Comparison of ENCODE assay signal across 8 cellular contexts in the genomic region with DNA sequence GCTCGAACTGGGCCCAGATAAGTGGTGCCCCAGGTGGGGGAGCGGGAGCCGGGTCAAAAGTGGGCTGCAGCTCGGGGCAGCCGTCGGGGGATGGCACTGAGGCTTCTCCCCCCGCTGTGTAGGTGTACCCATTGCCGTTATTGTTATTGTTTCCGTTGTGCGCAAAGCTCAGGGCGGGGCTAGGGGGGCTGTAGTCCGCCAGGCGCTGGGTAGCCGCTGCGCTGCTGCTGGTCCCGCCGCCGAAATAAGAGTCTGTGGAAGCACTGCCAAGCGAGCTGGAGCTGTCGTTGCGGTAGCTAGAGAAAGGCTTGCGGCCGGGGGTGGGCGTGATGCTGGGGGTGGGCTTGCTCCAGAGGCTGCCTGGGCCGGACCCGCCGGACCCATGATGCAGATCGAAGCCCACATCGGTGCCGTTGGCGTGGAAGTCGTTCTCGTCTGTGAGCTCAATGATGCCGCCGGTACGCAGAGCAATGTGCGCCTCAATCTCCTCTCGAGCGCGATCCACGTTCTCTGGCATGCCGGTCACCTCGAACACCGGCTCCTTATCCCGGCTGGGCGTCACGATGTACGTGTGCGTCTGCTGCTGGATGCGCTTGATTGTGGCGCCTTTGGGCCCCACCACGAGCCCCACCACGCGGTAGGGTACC. TPM values are rescaled to one million over a fixed set of nuclear protein-coding genes. Genes with fewer than 3 reads are reported as not detected.
DNase-seq lines count a peak whose midpoint lies in the region; ATAC-seq and TF ChIP-seq lines count a peak whose summit lies in the region.

No MANE protein-coding gene starts in this region.

- H3K4me1 Mint-ChIP-seq in HFFc6 (ENCODE audit: low read depth): peaks cover 16% of the 10 kb centered on the region
- peaks cover 7% of the 10 kb centered on the region for H3K4me1 Mint-ChIP-seq in activated naive CD8-positive, alpha-beta T cell treated with anti-CD3 and anti-CD28 coated beads for 36 hours
- peaks cover 19% of the 10 kb centered on the region for H3K4me1 Mint-ChIP-seq in stimulated activated memory B cell treated with anti-CD40 and anti-IgM and Interleukin-4, amounts not matched to agents 10 μg/mL and 1 μg/mL and 100 μg/mL, for 72 hours

- TF ChIP-seq CTCF in HFFc6 (IDR thresholded peaks at IDR 0.05): no peak

- no peak for ATAC-seq in stimulated activated memory B cell treated with anti-CD40 and anti-IgM and Interleukin-4, amounts not matched to agents 10 μg/mL and 1 μg/mL and 100 μg/mL, for 72 hours
- no peak for ATAC-seq in GM21723 (IDR thresholded peaks at IDR 0.05; ENCODE audit: unreplicated experiment)
- ATAC-seq in GM21526 (IDR thresholded peaks at IDR 0.05; ENCODE audit: low FRiP score, unreplicated experiment): no peak

- no peaks in the 10 kb centered on the region for H3K9me3 Mint-ChIP-seq in HFFc6
- H3K9me3 Mint-ChIP-seq in activated naive CD8-positive, alpha-beta T cell treated with anti-CD3 and anti-CD28 coated beads for 36 hours: no peaks in the 10 kb centered on the region
- H3K9me3 Mint-ChIP-seq in stimulated activated memory B cell treated with anti-CD40 and anti-IgM and Interleukin-4, amounts not matched to agents 10 μg/mL and 1 μg/mL and 100 μg/mL, for 72 hours: peaks cover 2% of the 10 kb centered on the region

- H3K27me3 Mint-ChIP-seq in HFFc6 (ENCODE audit: insufficient read depth): peaks cover 15% of the 10 kb centered on the region
- peaks cover 32% of the 10 kb centered on the region for H3K27me3 Mint-ChIP-seq in activated naive CD8-positive, alpha-beta T cell treated with anti-CD3 and anti-CD28 coated beads for 36 hours
- H3K27me3 Mint-ChIP-seq in stimulated activated memory B cell treated with anti-CD40 and anti-IgM and Interleukin-4, amounts not matched to agents 10 μg/mL and 1 μg/mL and 100 μg/mL, for 72 hours: peaks cover 39% of the 10 kb centered on the region

- peak overlapping the region; percentile 82 for H3K27ac Mint-ChIP-seq in HFFc6
- H3K27ac Mint-ChIP-seq in activated naive CD8-positive, alpha-beta T cell treated with anti-CD3 and anti-CD28 coated beads for 36 hours: no peak overlapping the region
- H3K27ac Mint-ChIP-seq in stimulated activated memory B cell treated with anti-CD40 and anti-IgM and Interleukin-4, amounts not matched to agents 10 μg/mL and 1 μg/mL and 100 μg/mL, for 72 hours: no peak overlapping the region

- DNase-seq in HFFc6 (peak; percentile 6), SIG-M5 treated with dmso at 0.1 percent for 504 hours (lab: John Stamatoyannopoulos, UW; ENCODE audit: unreplicated experiment) (no peak), DMS 273 treated with DMSO at 0.1 percent for 48 hours (lab: John Stamatoyannopoulos, UW) (no peak)
- no peak for DNase-seq in activated naive CD8-positive, alpha-beta T cell treated with anti-CD3 and anti-CD28 coated beads for 36 hours

- peak overlapping the region; percentile 81 for H3K4me3 ChIP-seq in iPS-11a (ENCODE audit: low read depth, low read length)

- H3K36me3 Mint-ChIP-seq in HFFc6 (ENCODE audit: low read depth): 0 out of 2 replicates have a peak, but pooled peaks cover 4% of the 10 kb centered on the region
- H3K36me3 Mint-ChIP-seq in activated naive CD8-positive, alpha-beta T cell treated with anti-CD3 and anti-CD28 coated beads for 36 hours: no peaks in the 10 kb centered on the region
- H3K36me3 Mint-ChIP-seq in stimulated activated memory B cell treated with anti-CD40 and anti-IgM and Interleukin-4, amounts not matched to agents 10 μg/mL and 1 μg/mL and 100 μg/mL, for 72 hours: peaks cover 5% of the 10 kb centered on the region

- peak overlapping the region; percentile 97 for H3K4me3 Mint-ChIP-seq in HFFc6
- H3K4me3 Mint-ChIP-seq in activated naive CD8-positive, alpha-beta T cell treated with anti-CD3 and anti-CD28 coated beads for 36 hours: peak overlapping the region; percentile 82
- H3K4me3 Mint-ChIP-seq in stimulated activated memory B cell treated with anti-CD40 and anti-IgM and Interleukin-4, amounts not matched to agents 10 μg/mL and 1 μg/mL and 100 μg/mL, for 72 hours: peak overlapping the region; percentile 71

RNA-seq across cellular contexts. Expression of gene MEX3B, which starts 2.0 kb away (rescaled TPM):
- 1 to 10 TPM; 4.0 to 5.4 (median 4.9) TPM for total RNA-seq in HFFc6 (2021; fragmentation: NEBNext Ultra II Directional; extraction: Animal tissue kit (Norgen Biotek cat#: 25700))
- under 1 TPM; 0.33 to 0.40 TPM for total RNA-seq in activated naive CD8-positive, alpha-beta T cell treated with anti-CD3 and anti-CD28 coated beads for 36 hours
